ENCODE assay signal across 1 cellular context in the genomic region with DNA sequence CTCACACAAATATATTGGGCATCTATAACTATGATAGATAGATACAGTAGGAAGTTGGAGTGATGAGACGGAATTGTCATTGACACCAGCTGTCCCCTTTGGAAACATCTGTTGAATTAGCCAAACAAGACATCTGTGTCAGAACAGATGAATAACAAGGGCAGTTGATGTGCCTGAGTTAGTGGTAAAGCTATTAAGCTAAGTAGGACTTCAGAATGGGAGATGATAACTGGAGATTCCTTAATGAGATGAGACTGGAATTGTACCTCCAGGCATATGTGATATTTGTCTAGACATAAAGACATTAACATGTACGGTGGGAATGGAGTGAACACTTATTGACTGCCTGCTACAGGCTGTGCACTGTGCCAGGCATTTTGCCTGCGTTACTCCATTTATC.
TF ChIP-seq lines count a peak whose summit lies in the region.

No MANE protein-coding gene starts in this region.

TF ChIP-seq in SK-N-SH, 30 proteins besides CTCF, POLR2A, EP300 and RAD21 (continued from another document):
- TF ChIP-seq, protein P1, sequence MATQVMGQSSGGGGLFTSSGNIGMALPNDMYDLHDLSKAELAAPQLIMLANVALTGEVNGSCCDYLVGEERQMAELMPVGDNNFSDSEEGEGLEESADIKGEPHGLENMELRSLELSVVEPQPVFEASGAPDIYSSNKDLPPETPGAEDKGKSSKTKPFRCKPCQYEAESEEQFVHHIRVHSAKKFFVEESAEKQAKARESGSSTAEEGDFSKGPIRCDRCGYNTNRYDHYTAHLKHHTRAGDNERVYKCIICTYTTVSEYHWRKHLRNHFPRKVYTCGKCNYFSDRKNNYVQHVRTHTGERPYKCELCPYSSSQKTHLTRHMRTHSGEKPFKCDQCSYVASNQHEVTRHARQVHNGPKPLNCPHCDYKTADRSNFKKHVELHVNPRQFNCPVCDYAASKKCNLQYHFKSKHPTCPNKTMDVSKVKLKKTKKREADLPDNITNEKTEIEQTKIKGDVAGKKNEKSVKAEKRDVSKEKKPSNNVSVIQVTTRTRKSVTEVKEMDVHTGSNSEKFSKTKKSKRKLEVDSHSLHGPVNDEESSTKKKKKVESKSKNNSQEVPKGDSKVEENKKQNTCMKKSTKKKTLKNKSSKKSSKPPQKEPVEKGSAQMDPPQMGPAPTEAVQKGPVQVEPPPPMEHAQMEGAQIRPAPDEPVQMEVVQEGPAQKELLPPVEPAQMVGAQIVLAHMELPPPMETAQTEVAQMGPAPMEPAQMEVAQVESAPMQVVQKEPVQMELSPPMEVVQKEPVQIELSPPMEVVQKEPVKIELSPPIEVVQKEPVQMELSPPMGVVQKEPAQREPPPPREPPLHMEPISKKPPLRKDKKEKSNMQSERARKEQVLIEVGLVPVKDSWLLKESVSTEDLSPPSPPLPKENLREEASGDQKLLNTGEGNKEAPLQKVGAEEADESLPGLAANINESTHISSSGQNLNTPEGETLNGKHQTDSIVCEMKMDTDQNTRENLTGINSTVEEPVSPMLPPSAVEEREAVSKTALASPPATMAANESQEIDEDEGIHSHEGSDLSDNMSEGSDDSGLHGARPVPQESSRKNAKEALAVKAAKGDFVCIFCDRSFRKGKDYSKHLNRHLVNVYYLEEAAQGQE (IDR thresholded peaks at IDR 0.05; ENCODE audit: low read depth, low read length) = no peak
- no peak; the same call in 1 of the 2 replicates for TF ChIP-seq MXI1 (IDR thresholded peaks at IDR 0.05; ENCODE audit: low read depth, low read length)
- TF ChIP-seq FOXJ3 (CRISPR knock-in tag; IDR thresholded peaks at IDR 0.05) = peak; percentile 78
- TF ChIP-seq JUND (IDR thresholded peaks at IDR 0.05) = no peak
- peak; percentile 98 for TF ChIP-seq RCOR1 (IDR thresholded peaks at IDR 0.05; ENCODE audit: low read length)
- TF ChIP-seq NRF1 (IDR thresholded peaks at IDR 0.05; ENCODE audit: low read depth, low read length) = no peak
TF ChIP-seq in SK-N-SH: peak in this region for 5.
